In the genomic region with DNA sequence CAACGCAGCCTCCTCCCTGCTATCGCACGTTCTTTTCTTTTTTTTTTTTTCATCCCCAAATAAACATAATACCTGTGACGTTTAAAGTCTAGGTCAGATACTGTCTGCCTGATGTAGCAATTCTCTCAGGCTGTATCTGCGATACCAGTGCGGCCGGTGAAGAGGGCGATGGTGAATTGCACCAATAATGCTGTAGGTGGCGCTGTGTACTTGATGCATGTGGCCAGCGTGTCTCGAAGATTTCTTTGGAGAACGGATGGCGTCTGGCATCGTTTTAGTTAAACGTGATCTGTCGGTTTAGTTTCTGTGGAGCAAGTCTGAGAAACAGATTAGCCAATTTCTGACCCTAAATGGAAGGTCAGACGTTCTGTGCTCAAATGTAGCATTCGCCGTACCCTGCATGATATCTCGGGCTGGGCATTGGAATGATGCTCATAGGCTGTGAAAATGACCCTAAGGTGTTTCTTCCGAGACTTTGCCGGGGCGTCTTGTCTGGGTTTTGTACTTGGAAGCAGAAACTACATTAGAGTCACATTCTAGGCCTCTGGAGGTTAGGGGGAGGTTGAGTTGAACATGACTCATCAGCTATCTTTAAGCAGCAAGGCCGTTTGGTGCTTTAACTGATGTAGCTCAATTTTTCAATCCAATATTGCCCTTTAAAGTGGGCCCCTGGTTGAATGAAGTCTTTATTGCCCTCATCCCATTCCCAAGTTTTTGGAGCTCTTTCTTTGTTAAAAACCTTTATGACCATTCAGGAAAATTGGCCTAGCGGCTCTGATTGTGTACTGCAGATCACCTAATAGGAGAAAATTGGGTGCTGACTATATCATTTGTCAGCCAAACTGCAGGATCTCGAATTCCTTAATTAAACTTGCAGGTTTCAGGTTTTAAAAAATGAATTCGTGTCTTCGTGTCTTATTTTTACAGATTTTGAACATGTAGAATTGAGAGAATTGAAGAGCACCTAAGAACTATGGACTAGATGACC, we compare ENCODE assay signal across 9 cellular contexts.
DNase-seq lines count a peak whose midpoint lies in the region; ATAC-seq, FAIRE-seq and TF ChIP-seq lines count a peak whose summit lies in the region.
"Had no signal": no experiment of that assay in that cellular context is flagged by ENCODE, and none has a peak within 500 bp of the region (broad histone marks: within the 10 kb centered on the region; RNA-seq: fewer than 3 reads in every experiment).

No MANE protein-coding gene starts in this region.

- H3K9me3 ChIP-seq in SJCRH30 (replicated peaks) (no peaks in the 10 kb centered on the region), iPS-20b (ENCODE audit: insufficient read depth, low read depth, low read length) (no peaks in the 10 kb centered on the region), small intestine (ENCODE audit: control insufficient read depth, low read depth) (no peaks in the 10 kb centered on the region)

- no peaks in the 10 kb centered on the region for H3K4me1 ChIP-seq in SJCRH30
- H3K4me1 ChIP-seq in iPS-20b (ENCODE audit: insufficient read depth, low read length): no peaks in the 10 kb centered on the region
- no peaks in the 10 kb centered on the region for H3K4me1 ChIP-seq in small intestine (ENCODE audit: control insufficient read depth in 2 of 2, insufficient read depth in 1 of 2, low read depth in 1 of 2, low read length in 1 of 2)

- H3K4me3 ChIP-seq in AG10803 (ENCODE audit: low read length): no peak overlapping the region
- no peak overlapping the region for H3K4me3 ChIP-seq in SJCRH30
- no peak overlapping the region for H3K4me3 ChIP-seq in astrocyte of the spinal cord (ENCODE audit: low read depth, low read length)
- H3K4me3 ChIP-seq in iPS-20b (ENCODE audit: low read length): 0 out of 2 replicates have a peak overlapping the region, but pooled peaks have one; percentile 17
- H3K4me3 ChIP-seq in small intestine (ENCODE audit: low read depth in 1 of 2, low read length in 2 of 2): no peak overlapping the region

- no peak overlapping the region for H3K9ac ChIP-seq in iPS-20b (ENCODE audit: low read depth, low read length)

- no peaks in the 10 kb centered on the region; the same call in 1 of the 2 replicates for H3K27me3 ChIP-seq in SJCRH30
- peaks cover 6% of the 10 kb centered on the region; the same call in 1 of the 2 replicates for H3K27me3 ChIP-seq in iPS-20b (ENCODE audit: insufficient read depth, low read length)
- H3K27me3 ChIP-seq in small intestine (ENCODE audit: control insufficient read depth in 2 of 2, insufficient read depth in 2 of 2, low read length in 2 of 2): no peaks in the 10 kb centered on the region

- WGBS in small intestine, 3 donors: 28 to 30% (median 28%) methylated on average over 28 of the region's 28 CpGs

- FAIRE-seq in small intestine (lab: Jason Lieb, UNC) (no peak), RCC 7860 (lab: Jason Lieb, UNC) (no peak)

- DNase-seq in AG10803 (ENCODE audit: low read depth) (peak; percentile 54), M059J (ENCODE audit: low read depth) (peak; percentile 56), SJCRH30 (peak; percentile 58 to 84), astrocyte of the spinal cord (ENCODE audit: low read depth, low spot score) (peak; percentile 53), small intestine (peak; percentile 60), RCC 7860 (ENCODE audit: low spot score) (no peak)
- DNase-seq: naive B cell had no signal

- peak; percentile 81 for TF ChIP-seq CTCF in AG10803 (conservative IDR thresholded peaks at IDR 0.05; ENCODE audit: low read length)
- TF ChIP-seq CTCF in astrocyte of the spinal cord (IDR thresholded peaks at IDR 0.05; ENCODE audit: low read depth, low read length): peak; percentile 85

- H3K27ac ChIP-seq in SJCRH30: no peak overlapping the region
- H3K27ac ChIP-seq in iPS-20b (ENCODE audit: low read length): no peak overlapping the region
- H3K27ac ChIP-seq in small intestine (ENCODE audit: low read depth in 1 of 2, low read length in 1 of 2): no peak overlapping the region

- in situ Hi-C loops in astrocyte of the spinal cord (cut with HindIII; ENCODE audit: low sequenced_read_pairs): no loop called here

- H3K36me3 ChIP-seq in SJCRH30: no peaks in the 10 kb centered on the region
- no peaks in the 10 kb centered on the region for H3K36me3 ChIP-seq in iPS-20b (ENCODE audit: insufficient read depth, low read depth, low read length)
- no peaks in the 10 kb centered on the region for H3K36me3 ChIP-seq in small intestine (ENCODE audit: control insufficient read depth in 2 of 2, insufficient read depth in 2 of 2, low read length in 2 of 2)

- ATAC-seq in GM18907 (IDR thresholded peaks at IDR 0.05; ENCODE audit: unreplicated experiment): peak; percentile 56
